Comparison of ENCODE assay signal across 12 cellular contexts in genomic region chrX:53621418-53621986, GRCh38.
"Had no signal": no experiment of that assay in that cellular context is flagged by ENCODE, and none has a peak within 500 bp of the region (broad histone marks: within the 10 kb centered on the region; RNA-seq: fewer than 3 reads in every experiment).

No MANE protein-coding gene starts in this region.

- H3K4me1 Mint-ChIP-seq: nephron had no signal

- H3K27ac ChIP-seq: cardiac muscle cell, colonic mucosa, heart right ventricle, thoracic aorta had no signal

- ATAC-seq: heart right ventricle, sciatic nerve had no signal

- H3K9me3 ChIP-seq: colonic mucosa, heart right ventricle, thoracic aorta had no signal

- H3K4me1 ChIP-seq: colonic mucosa, heart right ventricle had no signal

- H3K4me3 Mint-ChIP-seq: nephron; T-helper 2 cell treated with Interferon-gamma antibody and Interleukin-4, amounts not matched to agents 5 μg/mL and 100 μg/mL, for 36 hours had no signal

- H3K4me3 ChIP-seq: cardiac muscle cell, colonic mucosa, heart right ventricle, thoracic aorta had no signal

- H3K27me3 ChIP-seq: cardiac muscle cell, colonic mucosa had no signal

- DNase-seq: activated CD8-positive, alpha-beta memory T cell treated with anti-CD3 and anti-CD28 coated beads for 24 hours; colonic mucosa; heart right ventricle; mesendoderm; SIG-M5; stimulated activated CD4-positive, alpha-beta T cell treated with anti-CD3 and anti-CD28 coated beads, Interleukin-2, amount 100 ng/mL, for 24 hours; stimulated activated naive CD4-positive, alpha-beta T cell treated with Interleukin-2 at 50 U/mL for 16 hours had no signal

- H3K27ac Mint-ChIP-seq: nephron; T-helper 2 cell treated with Interferon-gamma antibody and Interleukin-4, amounts not matched to agents 5 μg/mL and 100 μg/mL, for 36 hours had no signal

- H3K9me3 Mint-ChIP-seq: nephron; T-helper 2 cell treated with Interferon-gamma antibody and Interleukin-4, amounts not matched to agents 5 μg/mL and 100 μg/mL, for 36 hours had no signal
